15 cellular contexts compared by ENCODE assay signal in genomic region chr19:4310247-4311121, GRCh38. TPM values are rescaled to one million over a fixed set of nuclear protein-coding genes. Genes with fewer than 3 reads are reported as not detected.
A peak's percentile ranks its signal among the peaks of the same experiment; 100 is the strongest.
DNase-seq lines count a peak whose midpoint lies in the region; ATAC-seq and TF ChIP-seq lines count a peak whose summit lies in the region.
"Had no signal": no experiment of that assay in that cellular context is flagged by ENCODE, and none has a peak within 500 bp of the region (broad histone marks: within the 10 kb centered on the region; RNA-seq: fewer than 3 reads in every experiment).

No MANE protein-coding gene starts in this region.

- H3K27me3 Mint-ChIP-seq in WTC11 (ENCODE audit: low read depth) = no peaks in the 10 kb centered on the region
- no peaks in the 10 kb centered on the region for H3K27me3 Mint-ChIP-seq in natural killer cell (ENCODE audit: low read depth in 2 of 2)

- H3K27ac ChIP-seq in ovary = no peak overlapping the region
- H3K27ac ChIP-seq: esophagus squamous epithelium, pancreas, tibial nerve had no signal

- H3K4me1 Mint-ChIP-seq in WTC11 = no peaks in the 10 kb centered on the region
- H3K4me1 Mint-ChIP-seq in natural killer cell = peaks cover 0 to 5% of the 10 kb centered on the region in 2 donors

- H3K4me3 Mint-ChIP-seq in WTC11 = no peak overlapping the region
- H3K4me3 Mint-ChIP-seq in natural killer cell = no peak overlapping the region
- H3K4me3 Mint-ChIP-seq: central memory CD8-positive, alpha-beta T cell had no signal

- no peaks in the 10 kb centered on the region for H3K27me3 ChIP-seq in ovary
- H3K27me3 ChIP-seq: pancreas had no signal

- H3K4me3 ChIP-seq in ovary = no peak overlapping the region
- H3K4me3 ChIP-seq: esophagus squamous epithelium, pancreas, tibial nerve had no signal

- CTCF ChIA-PET in WTC11 (lab: Charles Lee) = interaction anchor here (0.6 to 1.0 kb wide), 3 partner anchors 33 to 102 kb away, joined by 3 to 9 read pairs (median 3); no protein-coding TSS in a partner anchor

- H3K9me3 ChIP-seq in ovary = no peaks in the 10 kb centered on the region
- H3K9me3 ChIP-seq: esophagus squamous epithelium, pancreas, tibial nerve had no signal

- intact Hi-C loops in natural killer cell (cut with micrococcal nuclease) (no loop called here), ovary (cut with DNase I) (no loop called here)

- no peaks in the 10 kb centered on the region for H3K36me3 ChIP-seq in ovary
- H3K36me3 ChIP-seq: esophagus squamous epithelium, pancreas, tibial nerve had no signal

- TF ChIP-seq CTCF in WTC11 (IDR thresholded peaks at IDR 0.05) (no peak), natural killer cell (IDR thresholded peaks at IDR 0.05) (no peak), ovary (IDR thresholded peaks at IDR 0.05) (no peak)

- no peak for TF ChIP-seq POLR2A in ovary (IDR thresholded peaks at IDR 0.05)

- WGBS in ovary, 3 donors = 87 to 91% (median 89%) methylated on average over 21 to 22 of the region's 22 CpGs

- H3K4me1 ChIP-seq in ovary (ENCODE audit: insufficient read depth) = no peaks in the 10 kb centered on the region
- H3K4me1 ChIP-seq: pancreas had no signal

- POLR2A ChIA-PET in WTC11 (lab: Charles Lee) = interaction anchor here (0.6 kb wide), 1 partner anchor 10 kb away, joined by 3 read pairs; no protein-coding TSS in a partner anchor

- H3K36me3 Mint-ChIP-seq in WTC11 = peaks cover 54% of the 10 kb centered on the region
- H3K36me3 Mint-ChIP-seq in natural killer cell = no peaks in the 10 kb centered on the region

- no peak for TF ChIP-seq EP300 in ovary (IDR thresholded peaks at IDR 0.05)

- ATAC-seq in WTC11 (peak; percentile 90), natural killer cell (peak in 2 of 3 donors; percentile 34 to 62)
- ATAC-seq: activated CD4-positive, CD25-positive, alpha-beta regulatory T cell treated with anti-CD3 and anti-CD28 coated beads, Interleukin-2, amount 50 U/mL, for 24 hours had no signal

- peak in 2 of 3 experiments; percentile 9 to 26 for DNase-seq in NCI-H1417 (lab: John Stamatoyannopoulos, UW)
- DNase-seq in NCI-H1417 treated with DMSO at 0.1 percent for 48 hours (lab: John Stamatoyannopoulos, UW) = no peak
- peak; percentile 37 for DNase-seq in HT-29 (ENCODE audit: low spot score)
- DNase-seq in WTC11 (ENCODE audit: low spot score) = peak; percentile 79
- no peak for DNase-seq in natural killer cell
- DNase-seq in glomerular visceral epithelial cell (ENCODE audit: extremely low spot score) = no peak
- no peak for DNase-seq in ovary
- no peak for DNase-seq in COLO668 (lab: John Stamatoyannopoulos, UW; ENCODE audit: unreplicated experiment)
- DNase-seq: esophagus squamous epithelium, MM.1S, pancreas had no signal

- no peaks in the 10 kb centered on the region for H3K9me3 Mint-ChIP-seq in WTC11
- no peaks in the 10 kb centered on the region for H3K9me3 Mint-ChIP-seq in natural killer cell
- H3K9me3 Mint-ChIP-seq: central memory CD8-positive, alpha-beta T cell had no signal

- H3K27ac Mint-ChIP-seq in WTC11 (no peak overlapping the region), natural killer cell (no peak overlapping the region)

TF ChIP-seq in WTC11, 78 proteins besides CTCF, POLR2A, EP300 and RAD21:
- TF ChIP-seq GABPB1 (CRISPR knock-in tag; IDR thresholded peaks at IDR 0.05) (peak; percentile 67), ATF1 (CRISPR knock-in tag; IDR thresholded peaks at IDR 0.05) (no peak), SOX15 (CRISPR knock-in tag; IDR thresholded peaks at IDR 0.05) (no peak), RORB (CRISPR knock-in tag; IDR thresholded peaks at IDR 0.05) (no peak), TEAD4 (CRISPR knock-in tag; IDR thresholded peaks at IDR 0.05) (no peak), TCF7 (CRISPR knock-in tag; IDR thresholded peaks at IDR 0.05; ENCODE audit: low read depth) (no peak), NR3C1 (CRISPR knock-in tag; conservative IDR thresholded peaks at IDR 0.05; ENCODE audit: low read depth) (no peak)

RNA-seq across cellular contexts. Expression of gene FSD1, which starts 6.1 kb away (rescaled TPM):
- total RNA-seq in HT-29 (2014; rRNA removed; shearing (Covaris generic)) = 0.41 and 0.60 TPM in 2 replicates
- 61.3 to 69.2 TPM (median 65.7 TPM) in 3 replicates for total RNA-seq in WTC11 (2021)
- total RNA-seq in natural killer cell = 10 to 100 TPM; 15.5 to 18.2 (median 16.4) TPM
- under 1 TPM in 2 of 7 donors, not detected in 5; 0.11 to 0.18 TPM for total RNA-seq in ovary
- under 1 TPM in 1 of 2 donors, not detected in 1; 0.48 TPM for polyA plus RNA-seq in ovary
- total RNA-seq: mesenteric fat pad had no signal

RNA-seq across cellular contexts. Expression of gene TMIGD2, which starts 8.3 kb away (rescaled TPM):
- not detected in 2 replicates for total RNA-seq in HT-29 (2014; rRNA removed; shearing (Covaris generic))
- total RNA-seq in WTC11 (2021) (0.55 to 1.0 TPM (median 0.94 TPM) in 3 replicates), natural killer cell (10 to 100 TPM; 33.8 to 45.3 (median 41.1) TPM), ovary (under 1 TPM in 1 of 7 donors, not detected in 6; 0.36 TPM)
- under 1 TPM in 1 of 2 donors, not detected in 1; 0.29 TPM for polyA plus RNA-seq in ovary
- polyA plus RNA-seq: pancreas had no signal

RNA-seq across cellular contexts. Expression of gene STAP2, which starts 28.1 kb away (rescaled TPM):
- total RNA-seq in HT-29 (2014; rRNA removed; shearing (Covaris generic)) = 69.6 and 74.4 TPM in 2 replicates
- total RNA-seq in WTC11 (2021) (18.2 to 21.1 TPM (median 20.2 TPM) in 3 replicates), natural killer cell (1 to 10 TPM; 1.4 to 3.3 (median 2.0) TPM), ovary (10 to 100 TPM; 10.3 to 32.5 (median 17.5) TPM)
- polyA plus RNA-seq in ovary = 10 to 100 TPM in 1 of 2 donors, 1 to 10 TPM in 1; 9.7 to 18.8 TPM

RNA-seq across cellular contexts. Expression of gene SHD, which starts 31.4 kb away (rescaled TPM):
- 0.21 and 1.6 TPM in 2 replicates for total RNA-seq in HT-29 (2014; rRNA removed; shearing (Covaris generic))
- 2.0 to 3.6 TPM (median 3.4 TPM) in 3 replicates for total RNA-seq in WTC11 (2021)
- under 1 TPM in 1 of 3 donors, not detected in 2; 0.20 TPM for total RNA-seq in natural killer cell
- under 1 TPM in 2 of 7 donors, not detected in 5; 0.24 to 0.48 TPM for total RNA-seq in ovary
- polyA plus RNA-seq in ovary = under 1 TPM in 1 of 2 donors, not detected in 1; 0.86 TPM
- total RNA-seq: esophagus squamous epithelium, mesenteric fat pad, pancreas, tibial nerve had no signal
- polyA plus RNA-seq: pancreas had no signal

RNA-seq across cellular contexts. Expression of gene MPND, which starts 32.9 kb away (rescaled TPM):
- total RNA-seq in HT-29 (2014; rRNA removed; shearing (Covaris generic)) = 9.4 and 18.6 TPM in 2 replicates
- total RNA-seq in WTC11 (2021) (28.3 to 37.7 TPM (median 37.4 TPM) in 3 replicates), natural killer cell (10 to 100 TPM; 30.4 to 38.4 (median 31.1) TPM), ovary (10 to 100 TPM in 5 of 7 donors, 1 to 10 TPM in 2; 5.2 to 31.1 (median 20.3) TPM)
- 10 to 100 TPM in 1 of 2 donors, 1 to 10 TPM in 1; 2.4 to 14.5 TPM for polyA plus RNA-seq in ovary

Comparison
In these comparisons a context has a peak if more than half of its experiments do, and no peak if none do; other contexts are left out.
1. DNase-seq: peak in NCI-H1417 (2 of 3), HT-29 (single experiment) and WTC11 (single experiment); none in NCI-H1417 treated with DMSO at 0.1 percent for 48 hours (single experiment), natural killer cell (single experiment), glomerular visceral epithelial cell (single experiment), ovary (0 of 5) and COLO668 (single experiment).
2. RNA of gene FSD1, which starts 6.1 kb away (total RNA-seq): 61.3 to 69.2 TPM in WTC11 and 15.5 to 18.2 TPM in natural killer cell; 0.41 to 0.60 TPM in HT-29 and 0.11 to 0.18 TPM in ovary; every median in the first group is over 4 times any median in the second.
3. RNA of gene TMIGD2, which starts 8.3 kb away (total RNA-seq): 33.8 to 45.3 TPM in natural killer cell; 0.55 to 1.0 TPM in WTC11, not detected in HT-29 and 0.36 TPM in ovary; every median in the first group is over 10 times any median in the second.